ENCODE assay signal across 21 cellular contexts in the genomic region with DNA sequence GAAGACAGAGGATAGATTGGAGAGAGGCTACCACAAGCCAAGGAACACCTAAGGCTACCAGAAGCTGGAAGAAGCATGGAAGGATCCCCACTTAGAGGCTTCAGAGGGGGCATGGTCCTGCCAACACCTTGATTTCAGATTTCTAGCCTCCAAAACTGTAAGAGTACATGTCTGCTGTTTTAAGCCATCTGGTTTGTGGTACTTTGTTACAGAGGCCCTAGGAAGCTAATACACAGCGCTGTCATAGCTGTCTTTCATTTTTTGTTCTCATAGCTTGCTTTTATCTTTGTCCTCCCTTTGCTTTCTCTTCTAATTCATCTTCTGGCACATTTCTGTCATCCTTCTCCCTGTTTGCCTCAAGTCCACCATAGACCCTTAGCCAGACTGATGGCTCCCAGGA.
"Had no signal": no experiment of that assay in that cellular context is flagged by ENCODE, and none has a peak within 500 bp of the region (broad histone marks: within the 10 kb centered on the region; RNA-seq: fewer than 3 reads in every experiment).

No MANE protein-coding gene starts in this region.

- H3K9me3 Mint-ChIP-seq: activated CD4-positive, alpha-beta T cell treated with anti-CD3 and anti-CD28 coated beads, Interleukin-2, amount 10 ng/mL, durations not matched to agents 7 days and 5 days; activated T-cell treated with anti-CD3 and anti-CD28 coated beads, Interleukin-2, amount 50 U/mL, for 24 hours; activated T-helper 17 cell treated with anti-CD3 and anti-CD28 coated beads, Interleukin-2, amount 50 U/mL, for 72 hours; dendritic cell treated with granulocyte-macrophage colony-stimulating factor and Interleukin-4, amounts not matched to agents 40 ng/mL and 50 ng/mL, for 4 days; nephron progenitor cell; stimulated activated naive B cell treated with anti-CD40 and anti-IgM and Interleukin-4, amounts not matched to agents 10 μg/mL and 1 μg/mL and 100 μg/mL, for 72 hours had no signal

- H3K4me3 ChIP-seq: sigmoid colon, smooth muscle cell had no signal

- H3K4me1 ChIP-seq: foreskin keratinocyte had no signal

- H3K4me1 Mint-ChIP-seq: activated T-helper 17 cell treated with anti-CD3 and anti-CD28 coated beads, Interleukin-2, amount 50 U/mL, for 72 hours; nephron progenitor cell had no signal

- H3K27ac ChIP-seq: foreskin keratinocyte, VCaP had no signal

- H3K4me3 Mint-ChIP-seq: activated CD4-positive, alpha-beta T cell treated with anti-CD3 and anti-CD28 coated beads, Interleukin-2, amount 10 ng/mL, durations not matched to agents 7 days and 5 days; activated naive CD8-positive, alpha-beta T cell; activated T-cell treated with anti-CD3 and anti-CD28 coated beads, Interleukin-2, amount 50 U/mL, for 24 hours; activated T-helper 17 cell treated with anti-CD3 and anti-CD28 coated beads, Interleukin-2, amount 50 U/mL, for 72 hours; dendritic cell treated with granulocyte-macrophage colony-stimulating factor and Interleukin-4, amounts not matched to agents 40 ng/mL and 50 ng/mL, for 4 days; nephron progenitor cell; stimulated activated naive B cell treated with anti-CD40 and anti-IgM and Interleukin-4, amounts not matched to agents 10 μg/mL and 1 μg/mL and 100 μg/mL, for 72 hours had no signal

- H3K27me3 ChIP-seq: foreskin keratinocyte, sigmoid colon had no signal

- ATAC-seq: activated CD4-positive, CD25-positive, alpha-beta regulatory T cell treated with anti-CD3 and anti-CD28 coated beads, Interleukin-2, amount 50 U/mL, for 24 hours; activated T-helper 17 cell treated with anti-CD3 and anti-CD28 coated beads, Interleukin-2, amount 50 U/mL, for 72 hours; foreskin keratinocyte; left lobe of liver; SK-N-SH treated with all-trans-retinoic acid at 6 μM for 48 hours; stimulated activated naive B cell treated with anti-CD40 and anti-IgM and Interleukin-4, amounts not matched to agents 10 μg/mL and 1 μg/mL and 100 μg/mL, for 72 hours had no signal

- H3K27ac Mint-ChIP-seq: activated CD4-positive, alpha-beta T cell treated with anti-CD3 and anti-CD28 coated beads, Interleukin-2, amount 10 ng/mL, durations not matched to agents 7 days and 5 days; activated naive CD8-positive, alpha-beta T cell; activated T-cell treated with anti-CD3 and anti-CD28 coated beads, Interleukin-2, amount 50 U/mL, for 24 hours; activated T-helper 17 cell treated with anti-CD3 and anti-CD28 coated beads, Interleukin-2, amount 50 U/mL, for 72 hours; dendritic cell treated with granulocyte-macrophage colony-stimulating factor and Interleukin-4, amounts not matched to agents 40 ng/mL and 50 ng/mL, for 4 days; nephron progenitor cell; stimulated activated naive B cell treated with anti-CD40 and anti-IgM and Interleukin-4, amounts not matched to agents 10 μg/mL and 1 μg/mL and 100 μg/mL, for 72 hours had no signal

- DNase-seq: activated CD4-positive, alpha-beta T cell treated with anti-CD3 and anti-CD28 coated beads, Interleukin-2, amount 10 ng/mL, durations not matched to agents 7 days and 5 days; activated CD8-positive, alpha-beta memory T cell treated with anti-CD3 and anti-CD28 coated beads for 24 hours; activated CD8-positive, alpha-beta memory T cell treated with anti-CD3 and anti-CD28 coated beads, Interleukin-2, amount 50 U/mL, for 4 hours; activated naive CD4-positive, alpha-beta T cell; activated T-cell treated with anti-CD3 and anti-CD28 coated beads, Interleukin-2, amount 50 U/mL, for 24 hours; amniotic stem cell; effector CD8-positive, alpha-beta T cell; foreskin keratinocyte; nephron progenitor cell; sigmoid colon; stimulated activated CD4-positive, alpha-beta T cell treated with anti-CD3 and anti-CD28 coated beads, Interleukin-15, amount 100 ng/mL, for 24 hours; stimulated activated CD8-positive, alpha-beta memory T cell treated with anti-CD3 and anti-CD28 coated beads, Interleukin-4, amount 100 ng/mL, for 48 hours; stimulated activated naive B cell treated with anti-CD40 and anti-IgM and Interleukin-4, amounts not matched to agents 10 μg/mL and 1 μg/mL and 100 μg/mL, for 72 hours had no signal

- H3K36me3 ChIP-seq: sigmoid colon had no signal

- H3K4me2 ChIP-seq: smooth muscle cell had no signal

- H3K9me3 ChIP-seq: sigmoid colon had no signal

- H3K36me3 Mint-ChIP-seq: activated naive CD8-positive, alpha-beta T cell; stimulated activated naive B cell treated with anti-CD40 and anti-IgM and Interleukin-4, amounts not matched to agents 10 μg/mL and 1 μg/mL and 100 μg/mL, for 72 hours had no signal
